In the genomic region with DNA sequence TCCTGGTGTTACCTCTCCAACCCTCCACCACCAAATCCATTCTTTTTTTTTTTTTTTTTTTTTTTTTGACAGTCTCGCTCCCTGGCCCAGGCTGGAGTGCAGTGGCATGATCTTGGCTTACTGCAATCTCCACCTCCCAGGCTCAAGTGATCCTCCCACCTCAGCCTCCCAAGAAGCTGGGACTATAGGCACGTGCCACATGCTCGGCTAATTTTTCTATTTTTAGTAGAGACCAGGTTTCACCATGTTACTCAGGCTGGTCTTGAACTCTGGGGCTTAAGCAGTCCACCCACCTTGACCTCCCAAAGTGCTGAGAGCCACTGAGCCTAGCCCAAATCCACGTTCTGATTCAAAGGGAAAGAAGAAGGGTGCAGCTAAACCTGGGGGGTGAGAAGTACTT, we compare ENCODE assay signal across 9 cellular contexts. TPM values are rescaled to one million over a fixed set of nuclear protein-coding genes. Genes with fewer than 3 reads are reported as not detected.
DNase-seq lines count a peak whose midpoint lies in the region; TF ChIP-seq lines count a peak whose summit lies in the region.
"Not testable (repeated sequence)": the region's sequence is repeated elsewhere in the genome, so short reads cannot be mapped to it uniquely, and the experiment has no call there.
"Had no signal": no experiment of that assay in that cellular context is flagged by ENCODE, and none has a peak within 500 bp of the region (broad histone marks: within the 10 kb centered on the region; RNA-seq: fewer than 3 reads in every experiment).

No MANE protein-coding gene starts in this region.

- H3K23ac ChIP-seq in mesenchymal stem cell (ENCODE audit: low read length in 2 of 2): not testable (repeated sequence)

- peaks cover 37% of the 10 kb centered on the region for H3K4me1 Mint-ChIP-seq in type B pancreatic cell (ENCODE audit: unreplicated experiment)

- peak overlapping the region; percentile 52 for H3K4me3 ChIP-seq in AG04449 (ENCODE audit: low read depth, low read length)
- H3K4me3 ChIP-seq in HFF-Myc (replicated peaks; ENCODE audit: low read depth, low read length): peak overlapping the region; percentile 100
- H3K4me3 ChIP-seq in WI38 (ENCODE audit: low read depth, low read length): peak overlapping the region; percentile 42
- H3K4me3 ChIP-seq in coronary artery: peak overlapping the region; percentile 96
- H3K4me3 ChIP-seq in cardiac muscle cell: not testable (repeated sequence)
- peak overlapping the region in 1 of 2 experiments; percentile 89 for H3K4me3 ChIP-seq in mesenchymal stem cell (ENCODE audit: insufficient read depth in 1 of 2, low read depth in 1 of 2, low read length in 2 of 2)
- H3K4me3 ChIP-seq in skeletal muscle cell (ENCODE audit: low read depth, low read length): peak overlapping the region; percentile 0

- H3K18ac ChIP-seq in mesenchymal stem cell (ENCODE audit: low read depth in 1 of 2, low read length in 2 of 2): peak overlapping the region; percentile 33 to 96

- H3K9me3 ChIP-seq in cardiac muscle cell (ENCODE audit: low read depth); mesenchymal stem cell (ENCODE audit: control insufficient read depth, low read length): not testable (repeated sequence)

- peak overlapping the region in 1 of 2 experiments; percentile 62 for H3K14ac ChIP-seq in mesenchymal stem cell (ENCODE audit: low read length in 2 of 2)

- H4K8ac ChIP-seq in mesenchymal stem cell (ENCODE audit: low read length): peak overlapping the region; percentile 83

- H3K79me1 ChIP-seq in mesenchymal stem cell (replicated peaks; ENCODE audit: low read length, poor library complexity, severe bottlenecking): not testable (repeated sequence)

- not testable (repeated sequence) for H2BK5ac ChIP-seq in mesenchymal stem cell (ENCODE audit: low read depth, low read length, poor library complexity, severe bottlenecking)

- H3K4me2 ChIP-seq in mesenchymal stem cell (ENCODE audit: low read length, poor library complexity, severe bottlenecking): not testable (repeated sequence)

- WGBS in mesenchymal stem cell: 56% methylated on average over 3 of the region's 4 CpGs

- CTCF ChIA-PET in AG04449 (lab: Yijun Ruan, JAX): interaction anchor here (12.7 to 46.3 kb wide), 2 partner anchors 8 to 25 kb away, joined by 169 to 1837 read pairs; partner anchors contain the start of gene MEX3A

- not testable (repeated sequence) for H2AFZ ChIP-seq in mesenchymal stem cell (ENCODE audit: low read depth, low read length)

- H3K27me3 ChIP-seq in cardiac muscle cell; mesenchymal stem cell (ENCODE audit: control insufficient read depth in 1 of 2, insufficient read depth in 1 of 2, low read length in 2 of 2): not testable (repeated sequence)

- peak overlapping the region; percentile 100 for H3K27ac Mint-ChIP-seq in type B pancreatic cell

- H3K4me1 ChIP-seq in cardiac muscle cell (ENCODE audit: low read depth) (peaks cover 59% of the 10 kb centered on the region), mesenchymal stem cell (ENCODE audit: control insufficient read depth, insufficient read depth, low read depth, low read length) (peaks cover 64% of the 10 kb centered on the region)

- H2BK120ac ChIP-seq in mesenchymal stem cell (ENCODE audit: low read depth, low read length): not testable (repeated sequence)

- H3K9me3 Mint-ChIP-seq in type B pancreatic cell: not testable (repeated sequence)

- H3K4ac ChIP-seq in mesenchymal stem cell (ENCODE audit: low read depth in 1 of 2, low read length in 2 of 2): not testable (repeated sequence)

- peak overlapping the region; percentile 93 to 99 for H3K27ac ChIP-seq in coronary artery
- H3K27ac ChIP-seq in cardiac muscle cell: peak overlapping the region; percentile 97
- H3K27ac ChIP-seq in mesenchymal stem cell (ENCODE audit: low read length, poor library complexity, severe bottlenecking): peak overlapping the region; percentile 86

- POLR2A ChIA-PET in AG04449 (lab: Yijun Ruan, JAX): interaction anchor here (0.8 to 9.7 kb wide), 3 partner anchors 7 to 23 kb away, joined by 4 to 216 read pairs (median 6); no protein-coding TSS in a partner anchor

- H3K36me3 ChIP-seq in cardiac muscle cell: not testable (repeated sequence)
- peaks cover 4 to 56% of the 10 kb centered on the region in 2 experiments for H3K36me3 ChIP-seq in mesenchymal stem cell (ENCODE audit: control insufficient read depth in 1 of 2, insufficient read depth in 2 of 2, low read depth in 1 of 2, low read length in 2 of 2)

- DNase-seq in AG04449 (ENCODE audit: low read depth, low spot score); HFF-Myc (ENCODE audit: extremely low read depth, low read depth); coronary artery (ENCODE audit: low spot score); cardiac muscle cell (ENCODE audit: low read depth in 1 of 2, low spot score in 1 of 2); skeletal muscle cell (ENCODE audit: low read depth); type B pancreatic cell (ENCODE audit: extremely low spot score, unreplicated experiment): not testable (repeated sequence)
- peak; percentile 44 for DNase-seq in mesenchymal stem cell

- H3K36me3 Mint-ChIP-seq in type B pancreatic cell: not testable (repeated sequence)

- not testable (repeated sequence) for TF ChIP-seq CTCF in AG04449 (IDR thresholded peaks at IDR 0.05; ENCODE audit: insufficient read depth, low read length, missing control alignments); HFF-Myc (IDR thresholded peaks at IDR 0.05; ENCODE audit: low read depth, low read length, missing control alignments); WI38 (IDR thresholded peaks at IDR 0.05; ENCODE audit: low read depth, low read length); coronary artery (IDR thresholded peaks at IDR 0.05); cardiac muscle cell (IDR thresholded peaks at IDR 0.05; ENCODE audit: low read depth, low read length); type B pancreatic cell (conservative IDR thresholded peaks at IDR 0.05)

- not testable (repeated sequence) for H2BK15ac ChIP-seq in mesenchymal stem cell (ENCODE audit: low read depth, poor library complexity, severe bottlenecking)

- H3K27me3 Mint-ChIP-seq in type B pancreatic cell: not testable (repeated sequence)

- H3K4me3 Mint-ChIP-seq in type B pancreatic cell: peak overlapping the region; percentile 28

- H4K91ac ChIP-seq in mesenchymal stem cell (ENCODE audit: low read length): not testable (repeated sequence)

- H2BK12ac ChIP-seq in mesenchymal stem cell (ENCODE audit: low read length in 2 of 2): not testable (repeated sequence)

- peak overlapping the region; percentile 93 for H2AK5ac ChIP-seq in mesenchymal stem cell (ENCODE audit: low read length, severe bottlenecking)

- peak overlapping the region; percentile 99 for H3K9ac ChIP-seq in mesenchymal stem cell (ENCODE audit: low read length)

RNA-seq across cellular contexts. Expression of gene LMNA, which starts 6.5 kb away (rescaled TPM):
- 128 and 139 TPM in 2 replicates for total RNA-seq in cardiac muscle cell
- polyA plus RNA-seq in cardiac muscle cell: 99.4 and 149 TPM in 2 replicates
- polyA plus RNA-seq in mesenchymal stem cell (2013, experiment 1 of 2): 732 TPM
- 747 TPM for polyA plus RNA-seq in mesenchymal stem cell (2013, experiment 2 of 2)
- total RNA-seq in type B pancreatic cell (ENCODE audit: low replicate concordance): 141 and 400 TPM in 2 replicates

RNA-seq across cellular contexts. Expression of gene SEMA4A, which starts 32.4 kb away (rescaled TPM):
- total RNA-seq in cardiac muscle cell: 3.6 and 8.6 TPM in 2 replicates
- polyA plus RNA-seq in cardiac muscle cell: 0.65 and 2.9 TPM in 2 replicates
- 0.61 TPM for polyA plus RNA-seq in mesenchymal stem cell (2013, experiment 1 of 2)
- polyA plus RNA-seq in mesenchymal stem cell (2013, experiment 2 of 2): 0.40 TPM
- total RNA-seq in type B pancreatic cell (ENCODE audit: low replicate concordance): 7.1 and 12.9 TPM in 2 replicates

RNA-seq across cellular contexts. Expression of gene MEX3A, which starts 38.7 kb away (rescaled TPM):
- 48.8 and 58.6 TPM in 2 replicates for total RNA-seq in cardiac muscle cell
- 17.2 and 24.8 TPM in 2 replicates for polyA plus RNA-seq in cardiac muscle cell
- polyA plus RNA-seq in mesenchymal stem cell (2013, experiment 1 of 2): 10.4 TPM
- polyA plus RNA-seq in mesenchymal stem cell (2013, experiment 2 of 2): 10.7 TPM
- total RNA-seq in type B pancreatic cell (ENCODE audit: low replicate concordance): 31.0 and 61.9 TPM in 2 replicates
- polyA plus RNA-seq: naive thymus-derived CD8-positive, alpha-beta T cell had no signal
